15 cellular contexts compared by ENCODE assay signal in the genomic region with DNA sequence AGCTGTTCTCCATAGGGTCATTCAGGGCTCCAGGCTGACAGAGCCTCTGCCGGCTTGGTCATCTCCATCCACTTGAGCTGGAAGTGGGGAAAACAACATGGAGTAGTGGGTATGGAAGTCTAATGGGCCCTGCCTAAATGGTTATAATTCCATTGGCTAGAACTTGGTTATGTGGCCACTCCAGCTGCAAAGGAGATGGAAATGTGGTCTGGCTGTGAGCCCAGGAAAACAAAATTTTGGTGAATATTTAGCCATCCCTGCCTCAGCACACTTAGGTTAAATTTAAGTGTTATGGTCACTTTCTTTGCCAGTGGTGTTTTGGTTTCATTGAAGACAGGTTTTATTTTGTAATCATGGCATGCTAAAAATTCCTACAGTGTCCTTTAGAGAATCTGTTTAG.
DNase-seq lines count a peak whose midpoint lies in the region; ATAC-seq and TF ChIP-seq lines count a peak whose summit lies in the region.
"Had no signal": no experiment of that assay in that cellular context is flagged by ENCODE, and none has a peak within 500 bp of the region (broad histone marks: within the 10 kb centered on the region; RNA-seq: fewer than 3 reads in every experiment).

No MANE protein-coding gene starts in this region.

- WGBS in spleen, 5 donors: 85 to 100% (median 92%) methylated on average over 1 of the region's 1 CpG

- H3K4me1 ChIP-seq in spleen: peaks cover 24 to 85% (median 53%) of the 10 kb centered on the region in 6 donors
- H3K4me1 ChIP-seq: HAP-1 had no signal

- H3K27me3 ChIP-seq in spleen (replicated peaks in 1 of 7): no peaks in the 10 kb centered on the region
- H3K27me3 ChIP-seq: gastrocnemius medialis had no signal

- H3K4me3 Mint-ChIP-seq in T-helper 17 cell: no peak overlapping the region

- peak overlapping the region; percentile 82 for H3K27ac Mint-ChIP-seq in T-helper 17 cell

- H3K4me1 Mint-ChIP-seq in T-helper 17 cell: peaks cover 56% of the 10 kb centered on the region

- intact Hi-C loops in spleen (cut with DNase I; ENCODE audit: low total_unique reads): no loop called here

- no peak for TF ChIP-seq POLR2A in spleen (IDR thresholded peaks at IDR 0.05)

- H3K36me3 Mint-ChIP-seq in T-helper 17 cell (ENCODE audit: low read depth): peaks cover 6% of the 10 kb centered on the region

- TF ChIP-seq CTCF in fibroblast of pulmonary artery (IDR thresholded peaks at IDR 0.05; ENCODE audit: low read length, missing control alignments): no peak
- no peak for TF ChIP-seq CTCF in spleen (IDR thresholded peaks at IDR 0.05 in 8 of 11, conservative IDR thresholded peaks at IDR 0.05 in 3 of 11)

- H3K27ac ChIP-seq in spleen: peak overlapping the region in 5 of 8 donors; percentile 58 to 84 (median 70)
- H3K27ac ChIP-seq: 22Rv1 had no signal

- H3K36me3 ChIP-seq in spleen: peaks cover 4 to 92% (median 34%) of the 10 kb centered on the region in 6 donors
- H3K36me3 ChIP-seq: HAP-1 had no signal

- no peak overlapping the region for H3K4me3 ChIP-seq in fibroblast of pulmonary artery (replicated peaks; ENCODE audit: low read depth, low read length)
- no peak overlapping the region for H3K4me3 ChIP-seq in spleen
- H3K4me3 ChIP-seq: gastrocnemius medialis, HAP-1 had no signal

- DNase-seq in DMS79 treated with DMSO at 0.1 percent for 48 hours (lab: John Stamatoyannopoulos, UW): peak; percentile 9
- DNase-seq in DMS79 (lab: John Stamatoyannopoulos, UW): no peak
- no peak for DNase-seq in T-helper 17 cell
- DNase-seq in fibroblast of pulmonary artery (ENCODE audit: low read depth): peak; percentile 45
- DNase-seq in spleen: no peak
- no peak for DNase-seq in C1 segment of cervical spinal cord (lab: John Stamatoyannopoulos, UW)
- no peak for DNase-seq in stimulated activated CD4-positive, alpha-beta T cell treated with anti-CD3 and anti-CD28 coated beads, Interleukin-1b, Interleukin-23, amount 100 ng/mL, for 48 hours
- no peak for DNase-seq in NCI-H1436 treated with DMSO at 0.1 percent for 48 hours (lab: John Stamatoyannopoulos, UW)
- DNase-seq: activated CD4-positive, alpha-beta T cell treated with anti-CD3 and anti-CD28 coated beads, Interleukin-2, amount 50 U/mL, for 4 hours; gastrocnemius medialis; mesendoderm; NCI-H82; stimulated activated naive CD4-positive, alpha-beta T cell treated with Interleukin-2 at 50 U/mL for 16 hours had no signal

- H3K9me3 ChIP-seq in T-helper 17 cell (ENCODE audit: control insufficient read depth, low read length, poor library complexity, severe bottlenecking) (no peaks in the 10 kb centered on the region), spleen (no peaks in the 10 kb centered on the region)
- H3K9me3 ChIP-seq: gastrocnemius medialis, HAP-1 had no signal

- H3K27me3 Mint-ChIP-seq in T-helper 17 cell: no peaks in the 10 kb centered on the region

- ATAC-seq in T-helper 17 cell: no peak
- ATAC-seq: gastrocnemius medialis had no signal

Comparison
In these comparisons a context has a peak if more than half of its experiments do, and no peak if none do; other contexts are left out.
1. DNase-seq: peak in DMS79 treated with DMSO at 0.1 percent for 48 hours (single experiment) and fibroblast of pulmonary artery (single experiment); none in DMS79 (single experiment), T-helper 17 cell (0 of 3), spleen (single experiment), C1 segment of cervical spinal cord (0 of 14), stimulated activated CD4-positive, alpha-beta T cell treated with anti-CD3 and anti-CD28 coated beads, Interleukin-1b, Interleukin-23, amount 100 ng/mL, for 48 hours (single experiment) and NCI-H1436 treated with DMSO at 0.1 percent for 48 hours (single experiment).